Comparison of ENCODE assay signal across 18 cellular contexts in the genomic region with DNA sequence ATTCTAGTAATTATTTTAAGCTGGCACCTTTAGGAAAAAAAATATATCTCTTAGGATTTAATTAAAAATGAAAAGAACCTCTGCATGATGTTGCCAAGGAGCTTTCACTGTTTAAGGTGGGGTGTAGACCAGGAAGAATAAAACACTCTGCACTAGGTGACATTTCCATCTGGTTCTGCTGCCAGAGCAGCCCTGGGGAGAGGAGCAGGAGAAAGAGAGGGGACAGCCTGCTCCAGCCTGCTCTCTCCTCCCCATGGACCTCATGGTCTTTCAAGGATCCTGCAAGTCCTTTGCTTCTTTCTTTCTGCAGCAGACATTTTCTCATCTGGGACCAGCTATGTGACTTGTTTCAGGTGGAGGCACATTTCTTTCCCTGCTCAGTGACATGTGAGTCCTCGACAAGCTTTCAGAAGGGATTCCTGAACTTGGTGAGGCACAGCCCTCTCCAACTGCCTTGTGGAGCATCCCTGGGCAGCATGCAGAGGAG. TPM values are rescaled to one million over a fixed set of nuclear protein-coding genes. Genes with fewer than 3 reads are reported as not detected.
DNase-seq lines count a peak whose midpoint lies in the region; ATAC-seq, FAIRE-seq and TF ChIP-seq lines count a peak whose summit lies in the region.
"Had no signal": no experiment of that assay in that cellular context is flagged by ENCODE, and none has a peak within 500 bp of the region (broad histone marks: within the 10 kb centered on the region; RNA-seq: fewer than 3 reads in every experiment).

No MANE protein-coding gene starts in this region.

- no peaks in the 10 kb centered on the region for H3K9me3 Mint-ChIP-seq in MCF 10A (ENCODE audit: unreplicated experiment)
- H3K9me3 Mint-ChIP-seq in activated CD8-positive, alpha-beta T cell treated with anti-CD3 and anti-CD28 coated beads for 36 hours: no peaks in the 10 kb centered on the region
- H3K9me3 Mint-ChIP-seq: CD8-positive, alpha-beta T cell had no signal

- no peak for DNase-seq in breast epithelium (ENCODE audit: low spot score in 2 of 2)
- DNase-seq in MCF 10A (ENCODE audit: unreplicated experiment): no peak
- DNase-seq in caudate nucleus (lab: John Stamatoyannopoulos, UW): peak in 1 of 61 donors; percentile 7
- DNase-seq in mucosa of descending colon: peak in 1 of 3 donors; percentile 37
- peak; percentile 18 for DNase-seq in urothelium cell line (ENCODE audit: low spot score)
- DNase-seq in WERI-Rb-1: no peak
- DNase-seq in SJCRH30: no peak
- no peak for DNase-seq in activated CD8-positive, alpha-beta T cell treated with anti-CD3 and anti-CD28 coated beads for 36 hours
- DNase-seq: CD8-positive, alpha-beta T cell; MG63; NCI-H1092 treated with DMSO at 0.1 percent for 48 hours; NCI-H1694; NCI-H2107; NCI-H345; NCI-H526 treated with DMSO at 0.1 percent for 48 hours; NK-92 treated with Interleukin-12 subunit alpha and Interleukin-12 subunit beta, amount 100 ng/mL, for 24 hours had no signal

- H3K9me3 ChIP-seq in breast epithelium (no peaks in the 10 kb centered on the region), mucosa of descending colon (no peaks in the 10 kb centered on the region), WERI-Rb-1 (ENCODE audit: severe bottlenecking) (no peaks in the 10 kb centered on the region), SJCRH30 (replicated peaks) (no peaks in the 10 kb centered on the region)
- H3K9me3 ChIP-seq: MG63 had no signal

- peak overlapping the region; percentile 83 to 90 for H3K27ac ChIP-seq in breast epithelium
- peak overlapping the region; percentile 97 for H3K27ac ChIP-seq in caudate nucleus (ENCODE audit: low read depth, low read length)
- no peak overlapping the region for H3K27ac ChIP-seq in WERI-Rb-1
- no peak overlapping the region for H3K27ac ChIP-seq in SJCRH30
- H3K27ac ChIP-seq: 22Rv1, KMS-11 had no signal

- peak; percentile 57 for ATAC-seq in mucosa of descending colon
- no peak for ATAC-seq in activated CD8-positive, alpha-beta T cell treated with anti-CD3 and anti-CD28 coated beads for 36 hours
- ATAC-seq: CD8-positive, alpha-beta T cell had no signal

- H3K36me3 ChIP-seq in breast epithelium: no peaks in the 10 kb centered on the region
- no peaks in the 10 kb centered on the region for H3K36me3 ChIP-seq in mucosa of descending colon (ENCODE audit: low read depth)
- H3K36me3 ChIP-seq in WERI-Rb-1: no peaks in the 10 kb centered on the region
- H3K36me3 ChIP-seq in SJCRH30: no peaks in the 10 kb centered on the region
- H3K36me3 ChIP-seq: MG63 had no signal

- peak; percentile 61 for FAIRE-seq in urothelium cell line (lab: Jason Lieb, UNC)

- no peaks in the 10 kb centered on the region for H3K36me3 Mint-ChIP-seq in MCF 10A (ENCODE audit: insufficient read depth, unreplicated experiment)
- no peaks in the 10 kb centered on the region for H3K36me3 Mint-ChIP-seq in activated CD8-positive, alpha-beta T cell treated with anti-CD3 and anti-CD28 coated beads for 36 hours (ENCODE audit: low read depth)
- H3K36me3 Mint-ChIP-seq: CD8-positive, alpha-beta T cell had no signal

- BruUV-seq in MCF 10A (replicated peaks; lab: Mats Ljungman, UMichigan): no TSS peak

- no peaks in the 10 kb centered on the region for H3K27me3 ChIP-seq in breast epithelium
- peaks cover 4% of the 10 kb centered on the region for H3K27me3 ChIP-seq in WERI-Rb-1 (ENCODE audit: insufficient read depth, low read depth, severe bottlenecking)
- no peaks in the 10 kb centered on the region for H3K27me3 ChIP-seq in SJCRH30
- H3K27me3 ChIP-seq: MG63 had no signal

- TF ChIP-seq CTCF in breast epithelium (IDR thresholded peaks at IDR 0.05) (no peak), MCF 10A (IDR thresholded peaks at IDR 0.05; ENCODE audit: unreplicated experiment) (no peak), mucosa of descending colon (IDR thresholded peaks at IDR 0.05) (no peak), WERI-Rb-1 (IDR thresholded peaks at IDR 0.05; ENCODE audit: low read depth, low read length) (no peak)
- TF ChIP-seq CTCF in activated CD8-positive, alpha-beta T cell treated with anti-CD3 and anti-CD28 coated beads for 36 hours (IDR thresholded peaks at IDR 0.05): no peak

- H3K27ac Mint-ChIP-seq in MCF 10A (ENCODE audit: low read depth, unreplicated experiment): no peak overlapping the region
- H3K27ac Mint-ChIP-seq in activated CD8-positive, alpha-beta T cell treated with anti-CD3 and anti-CD28 coated beads for 36 hours: no peak overlapping the region
- H3K27ac Mint-ChIP-seq: CD8-positive, alpha-beta T cell had no signal

- CTCF ChIA-PET in MCF 10A (lab: Yijun Ruan, JAX): interaction anchor here (0.5 to 1.8 kb wide), 5 partner anchors 11 to 121 kb away, joined by 3 to 5 read pairs (median 4); no protein-coding TSS in a partner anchor
- CTCF ChIA-PET in activated CD8-positive, alpha-beta T cell treated with anti-CD3 and anti-CD28 coated beads for 36 hours (lab: Charles Lee): no interaction called here

- no peak overlapping the region for H3K4me3 Mint-ChIP-seq in MCF 10A (ENCODE audit: unreplicated experiment)
- H3K4me3 Mint-ChIP-seq in activated CD8-positive, alpha-beta T cell treated with anti-CD3 and anti-CD28 coated beads for 36 hours: no peak overlapping the region
- H3K4me3 Mint-ChIP-seq: CD8-positive, alpha-beta T cell had no signal

- H3K4me1 Mint-ChIP-seq in MCF 10A (ENCODE audit: insufficient read depth, unreplicated experiment): peaks cover 18% of the 10 kb centered on the region
- H3K4me1 Mint-ChIP-seq in activated CD8-positive, alpha-beta T cell treated with anti-CD3 and anti-CD28 coated beads for 36 hours (ENCODE audit: low read depth): no peaks in the 10 kb centered on the region

- intact Hi-C loops in breast epithelium (cut with DNase I; ENCODE audit: low total_unique reads): no loop called here
- intact Hi-C loops in MCF 10A (cut with micrococcal nuclease): no loop called here
- intact Hi-C loops in mucosa of descending colon (cut with DNase I, micrococcal nuclease): no loop called here
- intact Hi-C loops in activated CD8-positive, alpha-beta T cell treated with anti-CD3 and anti-CD28 coated beads for 36 hours (cut with micrococcal nuclease): no loop called here

- no peak overlapping the region for H3K4me3 ChIP-seq in breast epithelium
- H3K4me3 ChIP-seq in mucosa of descending colon: no peak overlapping the region
- no peak overlapping the region for H3K4me3 ChIP-seq in WERI-Rb-1 (ENCODE audit: low read depth, low read length)
- no peak overlapping the region for H3K4me3 ChIP-seq in SJCRH30
- H3K4me3 ChIP-seq: MG63 had no signal

- POLR2A ChIA-PET in MCF 10A (lab: Yijun Ruan, JAX): interaction anchor here (1.0 to 1.3 kb wide), 2 partner anchors 12 to 58 kb away, joined by 3 to 4 read pairs; no protein-coding TSS in a partner anchor
- POLR2A ChIA-PET in activated CD8-positive, alpha-beta T cell treated with anti-CD3 and anti-CD28 coated beads for 36 hours (lab: Charles Lee): no interaction called here

- H3K4me1 ChIP-seq in breast epithelium (peaks cover 0 to 9% of the 10 kb centered on the region in 2 donors), mucosa of descending colon (ENCODE audit: low read depth) (peaks cover 6% of the 10 kb centered on the region), SJCRH30 (no peaks in the 10 kb centered on the region; the same call in 1 of the 2 replicates)

- H3K27me3 Mint-ChIP-seq in MCF 10A (ENCODE audit: insufficient read depth, unreplicated experiment): no peaks in the 10 kb centered on the region
- peaks cover 16% of the 10 kb centered on the region for H3K27me3 Mint-ChIP-seq in activated CD8-positive, alpha-beta T cell treated with anti-CD3 and anti-CD28 coated beads for 36 hours

- no peak for TF ChIP-seq POLR2A in breast epithelium (IDR thresholded peaks at IDR 0.05)

RNA-seq across cellular contexts. Expression of gene SSPN, which starts 45.0 kb away (rescaled TPM):
- total RNA-seq in breast epithelium (10 to 100 TPM; 17.7 to 22.1 (median 19.7) TPM), MCF 10A (2022) (0.17 and 0.21 TPM in 2 replicates), mucosa of descending colon (10 to 100 TPM; 12.8 to 42.7 (median 19.0) TPM)
- total RNA-seq in SJCRH30 (2014; rRNA removed; shearing (Covaris generic)): 2.8 and 4.0 TPM in 2 replicates
- total RNA-seq in activated CD8-positive, alpha-beta T cell treated with anti-CD3 and anti-CD28 coated beads for 36 hours: not detected
- total RNA-seq: CD8-positive, alpha-beta T cell had no signal

Comparison
In these comparisons a context has a peak if more than half of its experiments do, and no peak if none do; other contexts are left out.
1. H3K27ac ChIP-seq: peak in breast epithelium (2 of 2) and caudate nucleus (single experiment); none in WERI-Rb-1 (single experiment) and SJCRH30 (single experiment).